Comparison of ENCODE assay signal across 8 cellular contexts in the genomic region with DNA sequence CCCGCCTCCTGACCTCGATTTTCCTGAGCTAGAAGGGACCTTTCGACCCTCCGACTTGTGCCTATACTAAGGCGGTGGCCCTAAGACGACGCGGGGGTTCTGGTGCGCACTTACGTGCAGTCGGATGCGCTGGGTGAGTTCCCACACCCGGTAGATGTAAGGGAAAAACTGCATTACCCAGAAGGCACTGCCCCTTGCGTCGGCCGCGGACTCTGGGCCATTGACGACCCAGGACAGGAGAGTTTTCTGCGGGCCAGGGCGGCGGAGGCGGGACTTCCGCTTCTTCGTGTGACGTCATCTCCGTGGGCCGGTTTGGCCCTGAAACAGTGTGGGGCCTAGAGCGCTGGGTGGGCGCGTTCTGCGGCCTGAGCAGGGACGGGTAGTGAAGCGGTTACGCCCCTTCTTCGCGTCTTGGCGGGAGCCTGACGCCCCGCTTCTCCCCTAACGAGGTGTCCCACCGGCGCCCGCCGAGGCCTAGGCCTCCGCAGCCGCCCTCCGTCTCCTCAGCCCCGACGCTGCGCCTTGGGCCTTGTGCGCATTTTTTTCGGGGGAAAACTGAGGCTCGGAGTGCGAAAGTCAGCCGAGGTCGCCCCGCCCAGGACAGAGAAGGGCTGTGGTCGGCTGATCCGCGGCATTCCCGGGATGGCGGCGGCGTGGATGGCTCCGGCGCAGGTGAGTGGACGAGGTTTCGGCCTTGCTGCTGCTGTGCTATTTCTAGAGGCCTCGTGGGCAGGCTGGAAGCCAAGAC. TPM values are rescaled to one million over a fixed set of nuclear protein-coding genes. Genes with fewer than 3 reads are reported as not detected.
A peak's percentile ranks its signal among the peaks of the same experiment; 100 is the strongest.
DNase-seq lines count a peak whose midpoint lies in the region; ATAC-seq and TF ChIP-seq lines count a peak whose summit lies in the region.

A gene (plus strand): TSS at position 321 of the 748 bp plus-strand sequence. CDS start 322 bp downstream, at position 643.

- peaks cover 40% of the 10 kb centered on the region for H3K36me3 ChIP-seq in WERI-Rb-1

- CTCF ChIA-PET in AG04450 (lab: Charles Lee) = no interaction called here

- peak within 1 kb of the TSS; percentile 96 for H3K4me3 ChIP-seq in AG04450 (ENCODE audit: low read depth, low read length)
- H3K4me3 ChIP-seq in WERI-Rb-1 (ENCODE audit: low read depth, low read length) = peak within 1 kb of the TSS; percentile 100
- H3K4me3 ChIP-seq in cardiac fibroblast (replicated peaks in 1 of 2; ENCODE audit: low read depth in 2 of 2, low read length in 2 of 2) = peak within 1 kb of the TSS; percentile 89 to 97

- H3K27ac ChIP-seq in AG04450 (ENCODE audit: low read depth, low read length) (peak within 1 kb of the TSS; percentile 100), WERI-Rb-1 (peak within 1 kb of the TSS; percentile 96)

- H3K9me3 ChIP-seq in AG04450 (ENCODE audit: control insufficient read depth, insufficient read depth, low read length) (no peaks in the 10 kb centered on the region; the same call in 1 of the 2 replicates), WERI-Rb-1 (ENCODE audit: severe bottlenecking) (no peaks in the 10 kb centered on the region)

- TF ChIP-seq CTCF in AG04450 (IDR thresholded peaks at IDR 0.05; ENCODE audit: low read depth, low read length) (no peak), WERI-Rb-1 (IDR thresholded peaks at IDR 0.05; ENCODE audit: low read depth, low read length) (no peak), cardiac fibroblast (IDR thresholded peaks at IDR 0.05; ENCODE audit: low read depth, low read length) (no peak)

- POLR2A ChIA-PET in AG04450 (lab: Yijun Ruan, JAX) = no interaction called here

- DNase-seq in AG04450 (ENCODE audit: low read depth, low spot score) (peak; percentile 94), NCI-H2196 treated with DMSO at 0.1 percent for 48 hours (lab: John Stamatoyannopoulos, UW; ENCODE audit: unreplicated experiment) (peak; percentile 86), WERI-Rb-1 (peak; percentile 97), cardiac fibroblast (ENCODE audit: low read depth in 2 of 2) (peak; percentile 98 to 99), iPS-NIHi7 (ENCODE audit: extremely low spot score) (peak; percentile 99), smooth muscle cell of the brain vasculature (ENCODE audit: low read depth, low spot score) (peak; percentile 95)

- H3K27me3 ChIP-seq in AG04450 (ENCODE audit: control insufficient read depth, insufficient read depth, low read length) (no peaks in the 10 kb centered on the region), WERI-Rb-1 (ENCODE audit: insufficient read depth, low read depth, severe bottlenecking) (no peaks in the 10 kb centered on the region)

- peak; percentile 85 for ATAC-seq in GM18907 (IDR thresholded peaks at IDR 0.05; ENCODE audit: unreplicated experiment)
- ATAC-seq in HG03139 (IDR thresholded peaks at IDR 0.05; ENCODE audit: unreplicated experiment) = peak; percentile 67

RNA-seq across cellular contexts. Expression of the gene that starts here (rescaled TPM):
- 11.2 and 13.0 TPM in 2 replicates for polyA plus RNA-seq in AG04450 (2011; rRNA removed)
- 193 and 196 TPM in 2 replicates for polyA minus RNA-seq in AG04450 (2011; rRNA and poly(A)+ RNA removed)

Comparison
In these comparisons a context has a peak if more than half of its experiments do, and no peak if none do; other contexts are left out.
1. Peak in every context shown above with its lines: DNase-seq, ATAC-seq, H3K4me3 ChIP-seq and H3K27ac ChIP-seq.